Comparison of ENCODE assay signal across 29 cellular contexts in genomic region chr4:137076908-137077307, GRCh38.
"Had no signal": no experiment of that assay in that cellular context is flagged by ENCODE, and none has a peak within 500 bp of the region (broad histone marks: within the 10 kb centered on the region; RNA-seq: fewer than 3 reads in every experiment).

No MANE protein-coding gene starts in this region.

- ATAC-seq: effector memory CD8-positive, alpha-beta T cell; heart right ventricle; left colon; mucosa of descending colon; psoas muscle; right cardiac atrium; stimulated activated naive CD8-positive, alpha-beta T cell treated with anti-CD3 and anti-CD28 coated beads, Interleukin-15, amount 100 ng/mL, for 72 hours had no signal

- H3K9me3 ChIP-seq: esophagus squamous epithelium, mucosa of descending colon, ovary, psoas muscle, suprapubic skin, transverse colon had no signal

- H3K4me3 ChIP-seq: esophagus squamous epithelium, heart right ventricle, left ventricle myocardium inferior, lung, mucosa of descending colon, neural progenitor cell, ovary, psoas muscle, skin epidermis, suprapubic skin, transverse colon had no signal

- H3K27ac ChIP-seq: esophagus squamous epithelium, heart right ventricle, left ventricle myocardium inferior, neural progenitor cell, ovary, psoas muscle, skin epidermis, suprapubic skin, transverse colon had no signal

- H3K4me1 ChIP-seq: esophagus squamous epithelium, heart right ventricle, left ventricle myocardium inferior, neural progenitor cell, psoas muscle, suprapubic skin, transverse colon had no signal

- H3K36me3 ChIP-seq: esophagus squamous epithelium, heart right ventricle, left ventricle myocardium inferior, neural progenitor cell, ovary, suprapubic skin, transverse colon had no signal

- DNase-seq: cerebellar nuclear complex; cortex of kidney; effector memory CD8-positive, alpha-beta T cell; erythroblast; esophagus squamous epithelium; foreskin melanocyte; glutamatergic neuron; heart right ventricle; hypothalamus; immature natural killer cell; islet precursor cell; kidney glomerular epithelial cell; left colon; left ventricle myocardium inferior; mucosa of descending colon; naive B cell; nucleus accumbens; stimulated activated CD4-positive, alpha-beta T cell treated with anti-CD3 and anti-CD28 coated beads, Interleukin-15, amount 100 ng/mL, for 24 hours; stimulated activated CD4-positive, alpha-beta T cell treated with anti-CD3 and anti-CD28 coated beads, Interleukin-2, amount 100 ng/mL, for 48 hours; stimulated activated naive CD4-positive, alpha-beta T cell; stimulated activated naive CD8-positive, alpha-beta T cell treated with anti-CD3 and anti-CD28 coated beads, Interleukin-15, amount 100 ng/mL, for 72 hours; transverse colon had no signal

- H3K27me3 ChIP-seq: esophagus squamous epithelium, heart right ventricle, neural progenitor cell, ovary, suprapubic skin, transverse colon had no signal
